Comparison of ENCODE assay signal across 15 cellular contexts in the genomic region with DNA sequence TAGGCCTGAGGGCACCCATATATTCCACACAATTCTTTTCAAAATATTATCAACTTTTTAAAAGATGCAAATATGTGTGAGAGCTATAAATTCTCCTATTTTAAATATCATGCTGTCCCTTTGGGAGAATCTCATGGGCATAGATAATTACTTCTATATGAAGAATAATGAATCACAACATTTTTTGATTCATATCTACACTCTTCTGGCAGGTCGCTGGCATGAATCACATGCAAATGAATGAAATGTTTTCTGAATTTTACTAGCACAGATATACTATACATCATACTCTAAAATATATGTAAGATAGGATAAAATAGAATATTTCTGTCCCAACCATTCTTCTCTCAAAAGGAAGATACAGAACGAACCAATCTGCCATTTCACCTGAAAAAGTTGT.
DNase-seq lines count a peak whose midpoint lies in the region; ATAC-seq and TF ChIP-seq lines count a peak whose summit lies in the region.
"Had no signal": no experiment of that assay in that cellular context is flagged by ENCODE, and none has a peak within 500 bp of the region (broad histone marks: within the 10 kb centered on the region; RNA-seq: fewer than 3 reads in every experiment).

No MANE protein-coding gene starts in this region.

- peak; percentile 40; the same call in 2 of the 3 replicates for ATAC-seq in SK-N-SH treated with all-trans-retinoic acid at 6 μM for 48 hours
- no peak for ATAC-seq in natural killer cell
- ATAC-seq: CD8-positive, alpha-beta T cell had no signal

- peaks cover 71% of the 10 kb centered on the region for H3K4me1 Mint-ChIP-seq in activated T-cell treated with anti-CD3 and anti-CD28 coated beads, Interleukin-2, amount 50 U/mL, for 24 hours (ENCODE audit: low read depth)
- H3K4me1 Mint-ChIP-seq in stimulated activated naive CD8-positive, alpha-beta T cell treated with anti-CD3 and anti-CD28 coated beads, Interleukin-15, Interleukin-2, amounts not matched to agents 100 ng/mL and 50 ng/mL, for 24 hours (ENCODE audit: low read depth): peaks cover 48% of the 10 kb centered on the region
- no peaks in the 10 kb centered on the region for H3K4me1 Mint-ChIP-seq in natural killer cell

- peaks cover 2% of the 10 kb centered on the region for H3K36me3 Mint-ChIP-seq in activated T-cell treated with anti-CD3 and anti-CD28 coated beads, Interleukin-2, amount 50 U/mL, for 24 hours (ENCODE audit: low read depth)
- H3K36me3 Mint-ChIP-seq in stimulated activated naive CD8-positive, alpha-beta T cell treated with anti-CD3 and anti-CD28 coated beads, Interleukin-15, Interleukin-2, amounts not matched to agents 100 ng/mL and 50 ng/mL, for 24 hours (ENCODE audit: low read depth): no peaks in the 10 kb centered on the region
- H3K36me3 Mint-ChIP-seq in natural killer cell: no peaks in the 10 kb centered on the region
- H3K36me3 Mint-ChIP-seq: CD8-positive, alpha-beta T cell had no signal

- peak overlapping the region; percentile 59 for H3K4me3 Mint-ChIP-seq in activated T-cell treated with anti-CD3 and anti-CD28 coated beads, Interleukin-2, amount 50 U/mL, for 24 hours
- peak overlapping the region; percentile 69 for H3K4me3 Mint-ChIP-seq in stimulated activated naive CD8-positive, alpha-beta T cell treated with anti-CD3 and anti-CD28 coated beads, Interleukin-15, Interleukin-2, amounts not matched to agents 100 ng/mL and 50 ng/mL, for 24 hours
- H3K4me3 Mint-ChIP-seq in natural killer cell: no peak overlapping the region
- H3K4me3 Mint-ChIP-seq: CD8-positive, alpha-beta T cell had no signal

- H3K9me3 Mint-ChIP-seq in activated T-cell treated with anti-CD3 and anti-CD28 coated beads, Interleukin-2, amount 50 U/mL, for 24 hours: peaks cover 8% of the 10 kb centered on the region
- no peaks in the 10 kb centered on the region for H3K9me3 Mint-ChIP-seq in stimulated activated naive CD8-positive, alpha-beta T cell treated with anti-CD3 and anti-CD28 coated beads, Interleukin-15, Interleukin-2, amounts not matched to agents 100 ng/mL and 50 ng/mL, for 24 hours
- H3K9me3 Mint-ChIP-seq in natural killer cell: no peaks in the 10 kb centered on the region

- H3K27me3 Mint-ChIP-seq in activated T-cell treated with anti-CD3 and anti-CD28 coated beads, Interleukin-2, amount 50 U/mL, for 24 hours: no peaks in the 10 kb centered on the region
- no peaks in the 10 kb centered on the region for H3K27me3 Mint-ChIP-seq in stimulated activated naive CD8-positive, alpha-beta T cell treated with anti-CD3 and anti-CD28 coated beads, Interleukin-15, Interleukin-2, amounts not matched to agents 100 ng/mL and 50 ng/mL, for 24 hours
- H3K27me3 Mint-ChIP-seq in natural killer cell (ENCODE audit: low read depth in 2 of 2): peaks cover 5 to 19% of the 10 kb centered on the region in 2 donors

- no peak for DNase-seq in activated T-cell treated with anti-CD3 and anti-CD28 coated beads, Interleukin-2, amount 50 U/mL, for 24 hours
- no peak for DNase-seq in activated T-cell treated with anti-CD3 and anti-CD28 coated beads for 4 hours
- DNase-seq in stimulated activated CD4-positive, alpha-beta T cell treated with anti-CD3 and anti-CD28 coated beads, Interleukin-15, amount 100 ng/mL, for 24 hours: peak; percentile 20
- no peak for DNase-seq in stimulated activated CD4-positive, alpha-beta T cell treated with anti-CD3 and anti-CD28 coated beads, Interleukin-2, amount 100 ng/mL, for 48 hours
- no peak for DNase-seq in natural killer cell
- DNase-seq: Calu3; CD8-positive, alpha-beta T cell; GF-D8; GM23248; NCI-H1417; NCI-H187 treated with DMSO at 0.1 percent for 48 hours; NCI-H345; NCI-H524 treated with DMSO at 0.1 percent for 48 hours had no signal

- H3K27ac Mint-ChIP-seq in activated T-cell treated with anti-CD3 and anti-CD28 coated beads, Interleukin-2, amount 50 U/mL, for 24 hours: peak overlapping the region; percentile 98
- peak overlapping the region; percentile 97 for H3K27ac Mint-ChIP-seq in stimulated activated naive CD8-positive, alpha-beta T cell treated with anti-CD3 and anti-CD28 coated beads, Interleukin-15, Interleukin-2, amounts not matched to agents 100 ng/mL and 50 ng/mL, for 24 hours
- H3K27ac Mint-ChIP-seq in natural killer cell: no peak overlapping the region
- H3K27ac Mint-ChIP-seq: CD8-positive, alpha-beta T cell had no signal

- intact Hi-C loops in natural killer cell (cut with micrococcal nuclease): no loop called here

- TF ChIP-seq CTCF in natural killer cell (IDR thresholded peaks at IDR 0.05): no peak

TF ChIP-seq in SK-N-SH treated with all-trans-retinoic acid at 6 μM for 48 hours, 23 proteins besides CTCF, POLR2A, EP300 and RAD21 (continues in another document):
- no peak for TF ChIP-seq ISL1 (CRISPR knock-in tag; IDR thresholded peaks at IDR 0.05)
- no peak for TF ChIP-seq TCF4 (CRISPR knock-in tag; IDR thresholded peaks at IDR 0.05; ENCODE audit: borderline replicate concordance)
- no peak for TF ChIP-seq GLIS3 (CRISPR knock-in tag; IDR thresholded peaks at IDR 0.05)
- no peak for TF ChIP-seq PPARA (CRISPR knock-in tag; IDR thresholded peaks at IDR 0.05; ENCODE audit: borderline replicate concordance)
- TF ChIP-seq ZC3H10 (CRISPR knock-in tag; IDR thresholded peaks at IDR 0.05): no peak
- TF ChIP-seq ZNF70 (CRISPR knock-in tag; IDR thresholded peaks at IDR 0.05): no peak
- TF ChIP-seq ZFP30 (CRISPR knock-in tag; IDR thresholded peaks at IDR 0.05): no peak
- TF ChIP-seq, protein P1, sequence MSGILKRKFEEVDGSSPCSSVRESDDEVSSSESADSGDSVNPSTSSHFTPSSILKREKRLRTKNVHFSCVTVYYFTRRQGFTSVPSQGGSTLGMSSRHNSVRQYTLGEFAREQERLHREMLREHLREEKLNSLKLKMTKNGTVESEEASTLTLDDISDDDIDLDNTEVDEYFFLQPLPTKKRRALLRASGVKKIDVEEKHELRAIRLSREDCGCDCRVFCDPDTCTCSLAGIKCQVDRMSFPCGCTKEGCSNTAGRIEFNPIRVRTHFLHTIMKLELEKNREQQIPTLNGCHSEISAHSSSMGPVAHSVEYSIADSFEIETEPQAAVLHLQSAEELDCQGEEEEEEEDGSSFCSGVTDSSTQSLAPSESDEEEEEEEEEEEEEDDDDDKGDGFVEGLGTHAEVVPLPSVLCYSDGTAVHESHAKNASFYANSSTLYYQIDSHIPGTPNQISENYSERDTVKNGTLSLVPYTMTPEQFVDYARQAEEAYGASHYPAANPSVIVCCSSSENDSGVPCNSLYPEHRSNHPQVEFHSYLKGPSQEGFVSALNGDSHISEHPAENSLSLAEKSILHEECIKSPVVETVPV (CRISPR knock-in tag; IDR thresholded peaks at IDR 0.05): no peak
- TF ChIP-seq ZNF565 (CRISPR knock-in tag; conservative IDR thresholded peaks at IDR 0.05; ENCODE audit: low read depth): no peak
- TF ChIP-seq, protein P2, sequence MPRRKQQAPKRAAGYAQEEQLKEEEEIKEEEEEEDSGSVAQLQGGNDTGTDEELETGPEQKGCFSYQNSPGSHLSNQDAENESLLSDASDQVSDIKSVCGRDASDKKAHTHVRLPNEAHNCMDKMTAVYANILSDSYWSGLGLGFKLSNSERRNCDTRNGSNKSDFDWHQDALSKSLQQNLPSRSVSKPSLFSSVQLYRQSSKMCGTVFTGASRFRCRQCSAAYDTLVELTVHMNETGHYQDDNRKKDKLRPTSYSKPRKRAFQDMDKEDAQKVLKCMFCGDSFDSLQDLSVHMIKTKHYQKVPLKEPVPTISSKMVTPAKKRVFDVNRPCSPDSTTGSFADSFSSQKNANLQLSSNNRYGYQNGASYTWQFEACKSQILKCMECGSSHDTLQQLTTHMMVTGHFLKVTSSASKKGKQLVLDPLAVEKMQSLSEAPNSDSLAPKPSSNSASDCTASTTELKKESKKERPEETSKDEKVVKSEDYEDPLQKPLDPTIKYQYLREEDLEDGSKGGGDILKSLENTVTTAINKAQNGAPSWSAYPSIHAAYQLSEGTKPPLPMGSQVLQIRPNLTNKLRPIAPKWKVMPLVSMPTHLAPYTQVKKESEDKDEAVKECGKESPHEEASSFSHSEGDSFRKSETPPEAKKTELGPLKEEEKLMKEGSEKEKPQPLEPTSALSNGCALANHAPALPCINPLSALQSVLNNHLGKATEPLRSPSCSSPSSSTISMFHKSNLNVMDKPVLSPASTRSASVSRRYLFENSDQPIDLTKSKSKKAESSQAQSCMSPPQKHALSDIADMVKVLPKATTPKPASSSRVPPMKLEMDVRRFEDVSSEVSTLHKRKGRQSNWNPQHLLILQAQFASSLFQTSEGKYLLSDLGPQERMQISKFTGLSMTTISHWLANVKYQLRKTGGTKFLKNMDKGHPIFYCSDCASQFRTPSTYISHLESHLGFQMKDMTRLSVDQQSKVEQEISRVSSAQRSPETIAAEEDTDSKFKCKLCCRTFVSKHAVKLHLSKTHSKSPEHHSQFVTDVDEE (CRISPR knock-in tag; IDR thresholded peaks at IDR 0.05): no peak
- TF ChIP-seq, protein P3, sequence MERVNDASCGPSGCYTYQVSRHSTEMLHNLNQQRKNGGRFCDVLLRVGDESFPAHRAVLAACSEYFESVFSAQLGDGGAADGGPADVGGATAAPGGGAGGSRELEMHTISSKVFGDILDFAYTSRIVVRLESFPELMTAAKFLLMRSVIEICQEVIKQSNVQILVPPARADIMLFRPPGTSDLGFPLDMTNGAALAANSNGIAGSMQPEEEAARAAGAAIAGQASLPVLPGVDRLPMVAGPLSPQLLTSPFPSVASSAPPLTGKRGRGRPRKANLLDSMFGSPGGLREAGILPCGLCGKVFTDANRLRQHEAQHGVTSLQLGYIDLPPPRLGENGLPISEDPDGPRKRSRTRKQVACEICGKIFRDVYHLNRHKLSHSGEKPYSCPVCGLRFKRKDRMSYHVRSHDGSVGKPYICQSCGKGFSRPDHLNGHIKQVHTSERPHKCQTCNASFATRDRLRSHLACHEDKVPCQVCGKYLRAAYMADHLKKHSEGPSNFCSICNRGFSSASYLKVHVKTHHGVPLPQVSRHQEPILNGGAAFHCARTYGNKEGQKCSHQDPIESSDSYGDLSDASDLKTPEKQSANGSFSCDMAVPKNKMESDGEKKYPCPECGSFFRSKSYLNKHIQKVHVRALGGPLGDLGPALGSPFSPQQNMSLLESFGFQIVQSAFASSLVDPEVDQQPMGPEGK (CRISPR knock-in tag; IDR thresholded peaks at IDR 0.05; ENCODE audit: borderline replicate concordance): no peak
- TF ChIP-seq, protein P4, sequence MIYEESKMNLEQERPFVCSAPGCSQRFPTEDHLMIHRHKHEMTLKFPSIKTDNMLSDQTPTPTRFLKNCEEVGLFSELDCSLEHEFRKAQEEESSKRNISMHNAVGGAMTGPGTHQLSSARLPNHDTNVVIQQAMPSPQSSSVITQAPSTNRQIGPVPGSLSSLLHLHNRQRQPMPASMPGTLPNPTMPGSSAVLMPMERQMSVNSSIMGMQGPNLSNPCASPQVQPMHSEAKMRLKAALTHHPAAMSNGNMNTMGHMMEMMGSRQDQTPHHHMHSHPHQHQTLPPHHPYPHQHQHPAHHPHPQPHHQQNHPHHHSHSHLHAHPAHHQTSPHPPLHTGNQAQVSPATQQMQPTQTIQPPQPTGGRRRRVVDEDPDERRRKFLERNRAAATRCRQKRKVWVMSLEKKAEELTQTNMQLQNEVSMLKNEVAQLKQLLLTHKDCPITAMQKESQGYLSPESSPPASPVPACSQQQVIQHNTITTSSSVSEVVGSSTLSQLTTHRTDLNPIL (CRISPR knock-in tag; IDR thresholded peaks at IDR 0.05; ENCODE audit: low read depth): no peak
- TF ChIP-seq ZFP3 (CRISPR knock-in tag; IDR thresholded peaks at IDR 0.05): no peak

Comparison
In these comparisons a context has a peak if more than half of its experiments do, and no peak if none do; other contexts are left out.
1. H3K27ac Mint-ChIP-seq: peak in activated T-cell treated with anti-CD3 and anti-CD28 coated beads, Interleukin-2, amount 50 U/mL, for 24 hours (single experiment) and stimulated activated naive CD8-positive, alpha-beta T cell treated with anti-CD3 and anti-CD28 coated beads, Interleukin-15, Interleukin-2, amounts not matched to agents 100 ng/mL and 50 ng/mL, for 24 hours (single experiment); none in natural killer cell (0 of 2).